ENCODE assay signal across 9 cellular contexts in the genomic region with DNA sequence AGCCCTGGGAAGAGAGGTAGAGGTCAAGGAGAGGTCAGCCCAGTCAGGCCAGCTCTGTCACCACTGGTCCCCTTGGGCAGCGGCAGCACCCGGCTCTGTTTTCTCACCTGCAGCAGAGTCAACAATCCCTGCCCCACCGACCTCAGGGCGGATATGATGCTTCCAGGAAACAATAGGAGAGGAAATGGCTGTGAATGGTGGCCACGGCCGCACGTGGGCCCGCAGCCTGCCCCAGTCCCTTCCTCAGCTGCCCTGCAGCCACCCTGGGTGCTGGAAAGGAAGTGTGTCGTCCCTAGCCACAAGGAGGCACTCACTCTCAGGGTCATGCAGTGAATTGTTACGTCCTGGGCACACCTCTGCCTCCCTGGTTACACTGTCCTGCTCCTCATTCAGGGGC.
DNase-seq lines count a peak whose midpoint lies in the region; ATAC-seq, FAIRE-seq and TF ChIP-seq lines count a peak whose summit lies in the region.
"Had no signal": no experiment of that assay in that cellular context is flagged by ENCODE, and none has a peak within 500 bp of the region (broad histone marks: within the 10 kb centered on the region; RNA-seq: fewer than 3 reads in every experiment).

No MANE protein-coding gene starts in this region.

- ATAC-seq in GM18861 (IDR thresholded peaks at IDR 0.05; ENCODE audit: unreplicated experiment) (peak; percentile 31), pancreas (peak in 3 of 4 donors; percentile 57 to 76 (median 68)), HG03108 (IDR thresholded peaks at IDR 0.05; ENCODE audit: unreplicated experiment) (no peak)

- no peaks in the 10 kb centered on the region for H3K9me2 ChIP-seq in OCI-LY7 (ENCODE audit: insufficient read depth, low read length)

- H2AFZ ChIP-seq in OCI-LY7 (ENCODE audit: low read length): peak overlapping the region; percentile 47; the same call in 1 of the 2 replicates

- H3K4me2 ChIP-seq in OCI-LY7 (ENCODE audit: low read length): peak overlapping the region; percentile 27

- CTCF ChIA-PET in OCI-LY7 (lab: Charles Lee; ENCODE audit: unreplicated experiment): no interaction called here

- no TSS peak for BruUV-seq in OCI-LY7 (replicated peaks; lab: Mats Ljungman, UMichigan)

- DNase-seq in OCI-LY7 (ENCODE audit: low spot score) (peak; percentile 73), cardiac fibroblast (ENCODE audit: low read depth in 2 of 2) (peak in 1 of 2 donors; percentile 19), pancreas (no peak), hepatic stellate cell (ENCODE audit: low spot score) (no peak), NCI-H2029 (lab: John Stamatoyannopoulos, UW) (no peak), NCI-H2107 treated with DMSO at 0.1 percent for 48 hours (lab: John Stamatoyannopoulos, UW; ENCODE audit: unreplicated experiment) (no peak)
- DNase-seq: left cardiac atrium had no signal

- H3K27ac ChIP-seq in OCI-LY7 (ENCODE audit: low read depth, low read length, poor library complexity, severe bottlenecking) (no peak overlapping the region), pancreas (no peak overlapping the region)

- peaks cover 56% of the 10 kb centered on the region for H3K4me1 ChIP-seq in OCI-LY7 (ENCODE audit: insufficient read depth, low read length, poor library complexity, severe bottlenecking)
- peaks cover 6 to 9% (median 8%) of the 10 kb centered on the region in 3 donors for H3K4me1 ChIP-seq in pancreas

- no peaks in the 10 kb centered on the region for H3K27me3 ChIP-seq in pancreas

- POLR2A ChIA-PET in OCI-LY7 (lab: Charles Lee): interaction anchor here (1.2 to 5.9 kb wide), 4 partner anchors 9 to 29 kb away, joined by 3 to 34 read pairs (median 12); no protein-coding TSS in a partner anchor

- peak; percentile 76 for TF ChIP-seq CTCF in OCI-LY7 (conservative IDR thresholded peaks at IDR 0.05; ENCODE audit: low read length)
- TF ChIP-seq CTCF in cardiac fibroblast (IDR thresholded peaks at IDR 0.05; ENCODE audit: low read depth, low read length): peak; percentile 26
- TF ChIP-seq CTCF in pancreas (IDR thresholded peaks at IDR 0.05): no peak

- no peak overlapping the region for H3K4me3 ChIP-seq in OCI-LY7 (ENCODE audit: low read depth, low read length, poor library complexity, severe bottlenecking)
- H3K4me3 ChIP-seq in cardiac fibroblast (replicated peaks in 1 of 2; ENCODE audit: low read depth in 2 of 2, low read length in 2 of 2): no peak overlapping the region
- H3K4me3 ChIP-seq in pancreas: no peak overlapping the region

- H3K36me3 ChIP-seq in OCI-LY7 (ENCODE audit: insufficient read depth, low read length) (no peaks in the 10 kb centered on the region), pancreas (no peaks in the 10 kb centered on the region)

- H3K9me3 ChIP-seq in OCI-LY7 (ENCODE audit: low read length) (peaks cover 4% of the 10 kb centered on the region; the same call in 1 of the 2 replicates), pancreas (no peaks in the 10 kb centered on the region)

- FAIRE-seq in pancreas (lab: Jason Lieb, UNC): no peak

- no peaks in the 10 kb centered on the region for H4K20me1 ChIP-seq in OCI-LY7 (ENCODE audit: insufficient read depth, low read length)

- intact Hi-C loops in OCI-LY7 (cut with micrococcal nuclease; ENCODE audit: unreplicated experiment) (loop anchor here (1.0 to 5.0 kb wide), 3 partner anchors 21 to 228 kb away; a partner anchor contains a TSS), pancreas (cut with DNase I) (no loop called here)

- no peaks in the 10 kb centered on the region for H3K79me2 ChIP-seq in OCI-LY7 (ENCODE audit: insufficient read depth, low read depth, low read length)

- WGBS in pancreas, 2 donors: 78 to 84% methylated on average over 10 of the region's 10 CpGs

Comparison
In these comparisons a context has a peak if more than half of its experiments do, and no peak if none do; other contexts are left out.
1. CTCF ChIP-seq: peak in OCI-LY7 (single experiment) and cardiac fibroblast (single experiment); none in pancreas (0 of 4).